17 cellular contexts compared by ENCODE assay signal in the genomic region with DNA sequence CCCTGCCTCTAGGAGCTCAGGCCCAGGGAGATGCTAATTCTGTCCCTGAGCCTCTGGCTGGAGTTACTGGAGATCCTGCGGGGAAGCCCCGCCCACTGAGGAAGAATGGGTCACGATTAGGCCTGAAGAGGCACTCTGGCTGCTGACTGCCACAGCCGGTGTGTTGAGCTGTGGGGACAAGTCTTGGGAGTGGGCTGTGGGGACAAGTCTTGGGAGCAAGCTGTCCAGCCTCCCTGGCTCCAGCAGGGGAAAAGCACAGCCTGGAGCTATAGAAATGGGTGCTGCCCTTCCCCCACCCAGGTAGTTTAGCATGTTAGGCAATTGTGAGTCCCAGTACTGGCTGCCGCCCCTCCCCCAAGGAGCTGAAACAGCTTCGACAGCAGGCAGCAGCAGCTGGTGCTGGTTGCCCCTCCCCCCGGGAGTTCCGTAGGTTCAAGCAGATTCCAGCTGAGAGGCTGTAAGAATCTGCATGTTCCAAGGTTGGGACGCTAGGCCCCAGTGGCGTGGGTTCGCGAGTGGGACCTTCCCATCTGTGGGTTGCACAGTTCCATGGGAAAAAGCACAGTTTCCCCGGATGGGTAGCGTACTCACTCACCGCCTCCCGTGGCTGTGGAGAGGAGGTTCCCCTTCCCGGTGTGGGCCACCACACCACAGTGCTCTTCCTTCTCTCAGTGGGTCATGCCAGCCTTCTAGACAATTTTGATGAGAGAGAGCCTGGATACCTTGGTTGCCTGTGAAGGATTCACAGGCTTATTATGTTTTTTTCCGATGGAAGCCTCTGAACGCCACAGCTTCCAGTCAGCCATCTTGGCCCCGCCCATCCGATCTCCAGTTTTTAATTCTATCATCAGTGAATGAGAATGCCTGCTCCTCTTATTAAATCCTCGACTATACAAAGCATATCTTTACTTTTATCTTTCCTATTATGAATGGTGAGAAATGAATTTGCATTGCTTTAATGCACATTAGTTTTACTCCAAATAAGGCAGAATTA.
DNase-seq lines count a peak whose midpoint lies in the region; ATAC-seq, FAIRE-seq and TF ChIP-seq lines count a peak whose summit lies in the region.
"Had no signal": no experiment of that assay in that cellular context is flagged by ENCODE, and none has a peak within 500 bp of the region (broad histone marks: within the 10 kb centered on the region; RNA-seq: fewer than 3 reads in every experiment).

No MANE protein-coding gene starts in this region.

- H3K27ac ChIP-seq in PC-9 (no peak overlapping the region), kidney (ENCODE audit: low read depth in 2 of 2, low read length in 2 of 2) (no peak overlapping the region)
- H3K27ac ChIP-seq: BLaER1 treated with 17β-estradiol and CSF1 and Interleukin-3, amounts not matched to agents 10 nM and 100 nM had no signal

- H2AFZ ChIP-seq in PC-9 = peak overlapping the region; percentile 77

- peak overlapping the region; percentile 49; the same call in 1 of the 2 replicates for H3K4me3 ChIP-seq in PC-9
- H3K4me3 ChIP-seq in kidney (ENCODE audit: low read length in 2 of 2) = no peak overlapping the region
- H3K4me3 ChIP-seq: BLaER1 treated with 17β-estradiol and CSF1 and Interleukin-3, amounts not matched to agents 10 nM and 100 nM had no signal

- peak; percentile 82 for DNase-seq in DMS53 treated with DMSO at 0.1 percent for 48 hours (lab: John Stamatoyannopoulos, UW; ENCODE audit: unreplicated experiment)
- DNase-seq in NCI-H1694 treated with DMSO at 0.1 percent for 48 hours (lab: John Stamatoyannopoulos, UW) = peak; percentile 5
- no peak for DNase-seq in PC-9
- peak; percentile 52 for DNase-seq in kidney
- no peak for DNase-seq in HK-2 (ENCODE audit: unreplicated experiment)
- no peak for DNase-seq in NCI-H128 (lab: John Stamatoyannopoulos, UW; ENCODE audit: unreplicated experiment)
- no peak for DNase-seq in dermis blood vessel endothelial cell
- DNase-seq: activated CD4-positive, CD25-positive, alpha-beta regulatory T cell; activated CD8-positive, alpha-beta memory T cell treated with anti-CD3 and anti-CD28 coated beads, Interleukin-2, amount 50 U/mL, for 48 hours; activated naive CD8-positive, alpha-beta T cell treated with anti-CD3 and anti-CD28 coated beads, Interleukin-2, amount 10 ng/mL, durations not matched to agents 7 days and 5 days; caudate nucleus; hippocampal formation; mammary epithelial cell; NK-92 treated with Interleukin-12 subunit alpha and Interleukin-12 subunit beta, amount 100 ng/mL, for 24 hours; small intestine had no signal

- CTCF ChIA-PET in PC-9 (lab: Charles Lee) = no interaction called here

- H3K4me1 ChIP-seq in PC-9 (replicated peaks; ENCODE audit: insufficient read depth) (no peaks in the 10 kb centered on the region), kidney (ENCODE audit: control insufficient read depth in 1 of 2, insufficient read depth in 1 of 2, low read depth in 1 of 2, low read length in 2 of 2) (no peaks in the 10 kb centered on the region)
- H3K4me1 ChIP-seq: BLaER1 treated with 17β-estradiol and CSF1 and Interleukin-3, amounts not matched to agents 10 nM and 100 nM had no signal

- H4K20me1 ChIP-seq in PC-9 (ENCODE audit: insufficient read depth) = no peaks in the 10 kb centered on the region
- H4K20me1 ChIP-seq: BLaER1 treated with 17β-estradiol and CSF1 and Interleukin-3, amounts not matched to agents 10 nM and 100 nM had no signal

- H3K9ac ChIP-seq in kidney (ENCODE audit: low read length in 2 of 2) = no peak overlapping the region
- H3K9ac ChIP-seq: BLaER1 treated with 17β-estradiol and CSF1 and Interleukin-3, amounts not matched to agents 10 nM and 100 nM had no signal

- peak overlapping the region; percentile 43 for H3K4me2 ChIP-seq in PC-9
- H3K4me2 ChIP-seq: BLaER1 treated with 17β-estradiol and CSF1 and Interleukin-3, amounts not matched to agents 10 nM and 100 nM had no signal

- no TSS peak for BruUV-seq in PC-9 (replicated peaks; lab: Mats Ljungman, UMichigan)

- TF ChIP-seq CTCF in PC-9 (conservative IDR thresholded peaks at IDR 0.05) (no peak), kidney (IDR thresholded peaks at IDR 0.05; ENCODE audit: borderline replicate concordance, extremely low read depth, insufficient read depth) (no peak)

- no peak for FAIRE-seq in kidney (lab: Jason Lieb, UNC)
- FAIRE-seq: small intestine had no signal

- H3K9me3 ChIP-seq in PC-9 (ENCODE audit: insufficient read depth, low read depth) (no peaks in the 10 kb centered on the region), kidney (ENCODE audit: control insufficient read depth in 1 of 2, low read length in 2 of 2) (no peaks in the 10 kb centered on the region)
- H3K9me3 ChIP-seq: BLaER1 treated with 17β-estradiol and CSF1 and Interleukin-3, amounts not matched to agents 10 nM and 100 nM had no signal

- POLR2A ChIA-PET in PC-9 (lab: Charles Lee; ENCODE audit: unreplicated experiment) = no interaction called here

- H3K36me3 ChIP-seq in PC-9 (ENCODE audit: low read depth) = no peaks in the 10 kb centered on the region
- H3K36me3 ChIP-seq in kidney (ENCODE audit: control insufficient read depth in 1 of 2, insufficient read depth in 2 of 2, low read length in 2 of 2) = no peaks in the 10 kb centered on the region
- H3K36me3 ChIP-seq: BLaER1 treated with 17β-estradiol and CSF1 and Interleukin-3, amounts not matched to agents 10 nM and 100 nM had no signal

- H3F3A ChIP-seq in PC-9 (ENCODE audit: insufficient read depth, low read depth) = no peaks in the 10 kb centered on the region

- ATAC-seq in HG03196 (IDR thresholded peaks at IDR 0.05; ENCODE audit: unreplicated experiment) = no peak

- H3K9me2 ChIP-seq in PC-9 (ENCODE audit: insufficient read depth) = no peaks in the 10 kb centered on the region

- intact Hi-C loops in PC-9 (cut with micrococcal nuclease; ENCODE audit: unreplicated experiment) (no loop called here), kidney (cut with DNase I) (no loop called here)

- H3K27me3 ChIP-seq in PC-9 (ENCODE audit: insufficient read depth, low read depth) = no peaks in the 10 kb centered on the region
- H3K27me3 ChIP-seq: BLaER1 treated with 17β-estradiol and CSF1 and Interleukin-3, amounts not matched to agents 10 nM and 100 nM had no signal

- H3K79me2 ChIP-seq in PC-9 (ENCODE audit: low read depth) = no peaks in the 10 kb centered on the region

Comparison
In these comparisons a context has a peak if more than half of its experiments do, and no peak if none do; other contexts are left out.
1. DNase-seq: peak in DMS53 treated with DMSO at 0.1 percent for 48 hours (single experiment), NCI-H1694 treated with DMSO at 0.1 percent for 48 hours (single experiment) and kidney (single experiment); none in PC-9 (0 of 2), HK-2 (single experiment), NCI-H128 (single experiment) and dermis blood vessel endothelial cell (single experiment).